Comparison of ENCODE assay signal across 8 cellular contexts in the genomic region with DNA sequence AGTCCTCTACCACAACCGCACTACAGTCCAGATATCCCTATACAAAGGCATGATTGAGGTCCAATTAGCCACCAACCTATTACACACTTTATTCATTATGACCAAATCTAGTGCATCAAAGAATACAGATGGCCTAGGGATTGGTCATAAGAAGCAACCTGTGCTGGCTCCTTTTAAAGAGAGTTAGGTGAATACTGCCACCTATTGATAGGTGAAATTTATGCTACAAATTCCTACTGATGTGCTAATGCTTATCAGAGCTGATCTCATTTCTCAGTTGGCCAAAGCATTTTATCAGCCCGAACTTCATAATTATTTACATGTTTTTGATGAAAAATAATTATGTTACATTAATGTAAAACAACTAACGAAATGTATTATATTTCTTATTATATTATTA.
DNase-seq lines count a peak whose midpoint lies in the region; ATAC-seq, FAIRE-seq and TF ChIP-seq lines count a peak whose summit lies in the region.

No MANE protein-coding gene starts in this region.

- no peaks in the 10 kb centered on the region for H4K20me1 ChIP-seq in OCI-LY7 (ENCODE audit: insufficient read depth, low read length)

- H3K4me3 Mint-ChIP-seq in T-cell, result no peak overlapping the region

- H3K27me3 Mint-ChIP-seq in T-cell, result peaks cover 11 to 14% of the 10 kb centered on the region in 2 donors

- H3K27ac ChIP-seq in OCI-LY7 (ENCODE audit: low read depth, low read length, poor library complexity, severe bottlenecking) (no peak overlapping the region), neutrophil (no peak overlapping the region)

- TF ChIP-seq CTCF in GM13977 (IDR thresholded peaks at IDR 0.05; ENCODE audit: extremely low read depth, insufficient read depth, missing control alignments) (peak; percentile 58), OCI-LY7 (conservative IDR thresholded peaks at IDR 0.05; ENCODE audit: low read length) (peak; percentile 82), epithelial cell of proximal tubule (conservative IDR thresholded peaks at IDR 0.05; ENCODE audit: low read depth, low read length) (peak; percentile 74), neutrophil (IDR thresholded peaks at IDR 0.05) (peak; percentile 51)

- H3K27me3 ChIP-seq in neutrophil, result no peaks in the 10 kb centered on the region

- no peaks in the 10 kb centered on the region for H3K36me3 ChIP-seq in OCI-LY7 (ENCODE audit: insufficient read depth, low read length)
- H3K36me3 ChIP-seq in neutrophil, result no peaks in the 10 kb centered on the region

- H3K4me1 ChIP-seq in OCI-LY7 (ENCODE audit: insufficient read depth, low read length, poor library complexity, severe bottlenecking), result no peaks in the 10 kb centered on the region
- peaks cover 15 to 18% of the 10 kb centered on the region in 2 experiments for H3K4me1 ChIP-seq in neutrophil (ENCODE audit: control insufficient read depth in 1 of 2, insufficient read depth in 1 of 2, low read depth in 1 of 2, low read length in 1 of 2)

- no peak overlapping the region for H3K27ac Mint-ChIP-seq in T-cell

- no peaks in the 10 kb centered on the region for H3K9me3 Mint-ChIP-seq in T-cell

- no peak for ATAC-seq in T-cell (replicated peaks in 1 of 4)

- intact Hi-C loops in OCI-LY7 (cut with micrococcal nuclease; ENCODE audit: unreplicated experiment), result loop anchor here (2.0 kb wide), 1 partner anchor 793 kb away; no protein-coding TSS in a partner anchor

- H3K4me3 ChIP-seq in OCI-LY7 (ENCODE audit: low read depth, low read length, poor library complexity, severe bottlenecking), result no peak overlapping the region
- H3K4me3 ChIP-seq in epithelial cell of proximal tubule (ENCODE audit: low read depth, low read length), result no peak overlapping the region
- no peak overlapping the region for H3K4me3 ChIP-seq in neutrophil (ENCODE audit: low read depth in 1 of 2, low read length in 1 of 2)

- no TSS peak for BruUV-seq in OCI-LY7 (replicated peaks; lab: Mats Ljungman, UMichigan)

- peak; percentile 95 for FAIRE-seq in A204.1 (lab: Jason Lieb, UNC)

- no peaks in the 10 kb centered on the region for H3K4me1 Mint-ChIP-seq in T-cell

- in situ Hi-C loops in GM13977 (cut with MboI; ENCODE audit: low pct_unique_long_range_greater_than_20kb, low sequenced_read_pairs, unreplicated experiment), result no loop called here

- no peaks in the 10 kb centered on the region for H3K9me2 ChIP-seq in OCI-LY7 (ENCODE audit: insufficient read depth, low read length)

- no peaks in the 10 kb centered on the region for H3K36me3 Mint-ChIP-seq in T-cell

- H3K79me2 ChIP-seq in OCI-LY7 (ENCODE audit: insufficient read depth, low read depth, low read length), result no peaks in the 10 kb centered on the region

- no peak overlapping the region for H2AFZ ChIP-seq in OCI-LY7 (ENCODE audit: low read length)

- H3K9me3 ChIP-seq in OCI-LY7 (ENCODE audit: low read length) (no peaks in the 10 kb centered on the region), neutrophil (no peaks in the 10 kb centered on the region)

- POLR2A ChIA-PET in OCI-LY7 (lab: Charles Lee) (interaction anchor here (0.6 kb wide), 2 partner anchors 353 to 1012 kb away, joined by 3 read pairs; no protein-coding TSS in a partner anchor), T-cell (lab: Charles Lee) (no interaction called here)

- DNase-seq in GM13977 (ENCODE audit: low spot score) (peak; percentile 23), HuH-7.5 (ENCODE audit: low spot score) (peak; percentile 13), OCI-LY7 (ENCODE audit: low spot score) (peak; percentile 54), epithelial cell of proximal tubule (ENCODE audit: low read depth) (peak; percentile 30), T-cell (no peak), cortex of kidney (lab: John Stamatoyannopoulos, UW) (no peak)

- H3K4me2 ChIP-seq in OCI-LY7 (ENCODE audit: low read length), result no peak overlapping the region

- CTCF ChIA-PET in OCI-LY7 (lab: Charles Lee; ENCODE audit: unreplicated experiment), result interaction anchor here (1.0 kb wide), 1 partner anchor 56 kb away, joined by 4 read pairs; no protein-coding TSS in a partner anchor
- CTCF ChIA-PET in T-cell (lab: Charles Lee), result no interaction called here

Comparison
In these comparisons a context has a peak if more than half of its experiments do, and no peak if none do; other contexts are left out.
1. DNase-seq: peak in GM13977 (single experiment), HuH-7.5 (single experiment), OCI-LY7 (single experiment) and epithelial cell of proximal tubule (single experiment); none in T-cell (0 of 34) and cortex of kidney (single experiment).
2. Peak in every context shown above with its lines, with median percentiles within 50 percentile points of each other: CTCF ChIP-seq.